ENCODE assay signal across 9 cellular contexts in genomic region chr4:53563824-53564223, GRCh38. TPM values are rescaled to one million over a fixed set of nuclear protein-coding genes. Genes with fewer than 3 reads are reported as not detected.
DNase-seq lines count a peak whose midpoint lies in the region; ATAC-seq, FAIRE-seq and TF ChIP-seq lines count a peak whose summit lies in the region.
"Had no signal": no experiment of that assay in that cellular context is flagged by ENCODE, and none has a peak within 500 bp of the region (broad histone marks: within the 10 kb centered on the region; RNA-seq: fewer than 3 reads in every experiment).

No MANE protein-coding gene starts in this region.

- intact Hi-C loops in activated CD4-positive, alpha-beta T cell treated with anti-CD3 and anti-CD28 coated beads for 36 hours (cut with DNase I, micrococcal nuclease), result no loop called here
- intact Hi-C loops in PC-9 (cut with micrococcal nuclease; ENCODE audit: unreplicated experiment), result no loop called here

- H3K27ac ChIP-seq in astrocyte (ENCODE audit: low read depth, low read length) (no peak overlapping the region), PC-9 (no peak overlapping the region)

- BruUV-seq in PC-9 (replicated peaks; lab: Mats Ljungman, UMichigan), result no TSS peak

- no peaks in the 10 kb centered on the region for H3K79me2 ChIP-seq in astrocyte (ENCODE audit: insufficient read depth, low read length)
- no peaks in the 10 kb centered on the region for H3K79me2 ChIP-seq in PC-9 (ENCODE audit: low read depth)

- peaks cover 4% of the 10 kb centered on the region for H3K27me3 Mint-ChIP-seq in activated CD4-positive, alpha-beta T cell treated with anti-CD3 and anti-CD28 coated beads for 36 hours
- peaks cover under 1% of the 10 kb centered on the region for H3K27me3 Mint-ChIP-seq in activated CD4-positive, alpha-beta T cell treated with anti-CD3 and anti-CD28 coated beads, Interleukin-2, amount 10 ng/mL, durations not matched to agents 7 days and 5 days
- H3K27me3 Mint-ChIP-seq in astrocyte (ENCODE audit: low read depth, unreplicated experiment), result no peaks in the 10 kb centered on the region

- DNase-seq in activated CD4-positive, alpha-beta T cell treated with anti-CD3 and anti-CD28 coated beads for 36 hours, result peak; percentile 64
- no peak for DNase-seq in activated CD4-positive, alpha-beta T cell treated with anti-CD3 and anti-CD28 coated beads, Interleukin-2, amount 10 ng/mL, durations not matched to agents 7 days and 5 days
- DNase-seq in astrocyte (ENCODE audit: low read depth) (peak; percentile 97), SK-N-DZ (ENCODE audit: low spot score) (no peak), PC-9 (no peak)
- peak; percentile 1 to 9 for DNase-seq in stimulated activated CD4-positive, alpha-beta T cell treated with anti-CD3 and anti-CD28 coated beads, Interleukin-4, amount 100 ng/mL, for 48 hours (ENCODE audit: low read depth in 2 of 2)

- peak overlapping the region; percentile 24 for H3K27ac Mint-ChIP-seq in activated CD4-positive, alpha-beta T cell treated with anti-CD3 and anti-CD28 coated beads for 36 hours
- no peak overlapping the region for H3K27ac Mint-ChIP-seq in activated CD4-positive, alpha-beta T cell treated with anti-CD3 and anti-CD28 coated beads, Interleukin-2, amount 10 ng/mL, durations not matched to agents 7 days and 5 days
- peak overlapping the region; percentile 66 for H3K27ac Mint-ChIP-seq in astrocyte (ENCODE audit: unreplicated experiment)

- no peaks in the 10 kb centered on the region for H3K9me3 ChIP-seq in astrocyte (ENCODE audit: insufficient read depth, low read depth, low read length)
- H3K9me3 ChIP-seq in PC-9 (ENCODE audit: insufficient read depth, low read depth), result no peaks in the 10 kb centered on the region

- no peak overlapping the region for H3K9ac ChIP-seq in astrocyte (ENCODE audit: low read length)

- peak; percentile 99 for ATAC-seq in activated CD4-positive, alpha-beta T cell treated with anti-CD3 and anti-CD28 coated beads for 36 hours
- peak; percentile 79 for ATAC-seq in HG03025 (IDR thresholded peaks at IDR 0.05; ENCODE audit: low FRiP score, unreplicated experiment)
- no peak for ATAC-seq in GM19324 (IDR thresholded peaks at IDR 0.05; ENCODE audit: low FRiP score, unreplicated experiment)

- no peaks in the 10 kb centered on the region for H3K9me2 ChIP-seq in PC-9 (ENCODE audit: insufficient read depth)

- H3F3A ChIP-seq in PC-9 (ENCODE audit: insufficient read depth, low read depth), result no peaks in the 10 kb centered on the region

- no peaks in the 10 kb centered on the region for H3K9me3 Mint-ChIP-seq in activated CD4-positive, alpha-beta T cell treated with anti-CD3 and anti-CD28 coated beads for 36 hours (ENCODE audit: low read depth)
- no peaks in the 10 kb centered on the region for H3K9me3 Mint-ChIP-seq in activated CD4-positive, alpha-beta T cell treated with anti-CD3 and anti-CD28 coated beads, Interleukin-2, amount 10 ng/mL, durations not matched to agents 7 days and 5 days
- H3K9me3 Mint-ChIP-seq in astrocyte (ENCODE audit: unreplicated experiment), result no peaks in the 10 kb centered on the region

- H4K20me1 ChIP-seq in astrocyte (ENCODE audit: insufficient read depth, low read length) (no peaks in the 10 kb centered on the region), PC-9 (ENCODE audit: insufficient read depth) (no peaks in the 10 kb centered on the region)

- H3K4me2 ChIP-seq in astrocyte (ENCODE audit: low read length) (peak overlapping the region; percentile 76), PC-9 (no peak overlapping the region)

- no peaks in the 10 kb centered on the region for H3K36me3 Mint-ChIP-seq in activated CD4-positive, alpha-beta T cell treated with anti-CD3 and anti-CD28 coated beads for 36 hours (ENCODE audit: low read depth)
- H3K36me3 Mint-ChIP-seq in activated CD4-positive, alpha-beta T cell treated with anti-CD3 and anti-CD28 coated beads, Interleukin-2, amount 10 ng/mL, durations not matched to agents 7 days and 5 days (ENCODE audit: low read depth), result no peaks in the 10 kb centered on the region
- no peaks in the 10 kb centered on the region for H3K36me3 Mint-ChIP-seq in astrocyte (ENCODE audit: low read depth, unreplicated experiment)

- no peak for TF ChIP-seq CTCF in astrocyte (IDR thresholded peaks at IDR 0.05; ENCODE audit: insufficient read depth, low read depth, low read length)
- no peak for TF ChIP-seq CTCF in PC-9 (conservative IDR thresholded peaks at IDR 0.05)

- POLR2A ChIA-PET in activated CD4-positive, alpha-beta T cell treated with anti-CD3 and anti-CD28 coated beads for 36 hours (lab: Charles Lee), result no interaction called here
- POLR2A ChIA-PET in activated CD4-positive, alpha-beta T cell treated with anti-CD3 and anti-CD28 coated beads, Interleukin-2, amount 10 ng/mL, durations not matched to agents 7 days and 5 days (lab: Charles Lee), result interaction anchor here (0.6 kb wide), 1 partner anchor 183 kb away, joined by 6 read pairs; no protein-coding TSS in a partner anchor
- POLR2A ChIA-PET in PC-9 (lab: Charles Lee; ENCODE audit: unreplicated experiment), result no interaction called here

- H3K4me1 Mint-ChIP-seq in activated CD4-positive, alpha-beta T cell treated with anti-CD3 and anti-CD28 coated beads for 36 hours, result peaks cover 8% of the 10 kb centered on the region
- H3K4me1 Mint-ChIP-seq in activated CD4-positive, alpha-beta T cell treated with anti-CD3 and anti-CD28 coated beads, Interleukin-2, amount 10 ng/mL, durations not matched to agents 7 days and 5 days, result no peaks in the 10 kb centered on the region
- peaks cover 10% of the 10 kb centered on the region for H3K4me1 Mint-ChIP-seq in astrocyte (ENCODE audit: low read depth, unreplicated experiment)

- CTCF ChIA-PET in activated CD4-positive, alpha-beta T cell treated with anti-CD3 and anti-CD28 coated beads for 36 hours (lab: Charles Lee), result no interaction called here
- CTCF ChIA-PET in activated CD4-positive, alpha-beta T cell treated with anti-CD3 and anti-CD28 coated beads, Interleukin-2, amount 10 ng/mL, durations not matched to agents 7 days and 5 days (lab: Charles Lee), result no interaction called here
- CTCF ChIA-PET in PC-9 (lab: Charles Lee), result no interaction called here

- H3K4me3 ChIP-seq in astrocyte (ENCODE audit: insufficient read depth, low read depth, low read length) (no peak overlapping the region), PC-9 (no peak overlapping the region)

- H2AFZ ChIP-seq in astrocyte (ENCODE audit: low read depth, low read length) (no peak overlapping the region), PC-9 (no peak overlapping the region)

- H3K4me1 ChIP-seq in astrocyte (ENCODE audit: insufficient read depth, low read length), result peaks cover 12% of the 10 kb centered on the region
- no peaks in the 10 kb centered on the region for H3K4me1 ChIP-seq in PC-9 (replicated peaks; ENCODE audit: insufficient read depth)

- H3K27me3 ChIP-seq in astrocyte (ENCODE audit: insufficient read depth, low read length) (no peaks in the 10 kb centered on the region), PC-9 (ENCODE audit: insufficient read depth, low read depth) (no peaks in the 10 kb centered on the region)

- no peak overlapping the region for H3K4me3 Mint-ChIP-seq in activated CD4-positive, alpha-beta T cell treated with anti-CD3 and anti-CD28 coated beads for 36 hours
- H3K4me3 Mint-ChIP-seq in activated CD4-positive, alpha-beta T cell treated with anti-CD3 and anti-CD28 coated beads, Interleukin-2, amount 10 ng/mL, durations not matched to agents 7 days and 5 days, result no peak overlapping the region
- H3K4me3 Mint-ChIP-seq in astrocyte (ENCODE audit: unreplicated experiment), result no peak overlapping the region

- no peaks in the 10 kb centered on the region for H3K36me3 ChIP-seq in astrocyte (ENCODE audit: insufficient read depth, low read length)
- no peaks in the 10 kb centered on the region for H3K36me3 ChIP-seq in PC-9 (ENCODE audit: low read depth)

- no peak for FAIRE-seq in astrocyte (lab: Jason Lieb, UNC)

RNA-seq across cellular contexts. Expression of gene LNX1, which starts 27.5 kb away (rescaled TPM):
- total RNA-seq in activated CD4-positive, alpha-beta T cell treated with anti-CD3 and anti-CD28 coated beads for 36 hours, result not detected
- not detected for total RNA-seq in activated CD4-positive, alpha-beta T cell treated with anti-CD3 and anti-CD28 coated beads, Interleukin-2, amount 10 ng/mL, durations not matched to agents 7 days and 5 days
- total RNA-seq in astrocyte (2.5 and 4.4 TPM in 2 replicates), PC-9 (2021) (3.3 and 3.4 TPM in 2 replicates)
- not detected in 2 replicates for polyA plus RNA-seq in SK-N-DZ (2014; cell fraction: cytosol; rRNA removed)
- polyA plus RNA-seq in SK-N-DZ (2014; cell fraction: nucleus; rRNA removed), result 0.05 and 0.13 TPM in 2 replicates
- total RNA-seq: T-helper 2 cell treated with Interferon-gamma antibody and Interleukin-4, amounts not matched to agents 100 ng/mL and 5 ng/mL, for 36 hours had no signal

Comparison
In these comparisons a context has a peak if more than half of its experiments do, and no peak if none do; other contexts are left out.
1. DNase-seq: peak in activated CD4-positive, alpha-beta T cell treated with anti-CD3 and anti-CD28 coated beads for 36 hours (single experiment), astrocyte (single experiment) and stimulated activated CD4-positive, alpha-beta T cell treated with anti-CD3 and anti-CD28 coated beads, Interleukin-4, amount 100 ng/mL, for 48 hours (2 of 2); none in activated CD4-positive, alpha-beta T cell treated with anti-CD3 and anti-CD28 coated beads, Interleukin-2, amount 10 ng/mL, durations not matched to agents 7 days and 5 days (single experiment), SK-N-DZ (single experiment) and PC-9 (0 of 2).